Comparison of ENCODE assay signal across 1 cellular context in the genomic region with DNA sequence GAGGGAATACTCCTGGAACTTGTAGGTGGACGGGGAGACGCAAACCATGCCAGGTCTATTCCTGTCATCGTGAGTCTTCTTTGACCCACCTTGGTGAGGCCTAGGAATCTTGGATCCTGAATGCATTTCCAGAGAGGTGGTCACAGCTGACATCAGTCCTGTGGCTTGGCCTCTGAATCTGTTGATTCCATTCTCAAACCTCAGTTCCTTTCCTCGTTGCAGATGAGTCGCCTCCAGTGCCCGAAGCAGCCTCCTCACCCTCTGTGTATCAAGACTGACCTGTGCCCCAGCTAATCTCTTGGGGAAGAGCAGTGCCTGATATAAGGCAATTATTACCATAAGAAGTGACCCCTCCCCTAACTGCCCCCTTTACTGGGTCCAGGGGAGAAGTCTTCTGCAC.
TF ChIP-seq lines count a peak whose summit lies in the region.

No MANE protein-coding gene starts in this region.

TF ChIP-seq in WTC11, 78 proteins besides CTCF, POLR2A, EP300 and RAD21 (continued from another document):
- TF ChIP-seq, protein P1, sequence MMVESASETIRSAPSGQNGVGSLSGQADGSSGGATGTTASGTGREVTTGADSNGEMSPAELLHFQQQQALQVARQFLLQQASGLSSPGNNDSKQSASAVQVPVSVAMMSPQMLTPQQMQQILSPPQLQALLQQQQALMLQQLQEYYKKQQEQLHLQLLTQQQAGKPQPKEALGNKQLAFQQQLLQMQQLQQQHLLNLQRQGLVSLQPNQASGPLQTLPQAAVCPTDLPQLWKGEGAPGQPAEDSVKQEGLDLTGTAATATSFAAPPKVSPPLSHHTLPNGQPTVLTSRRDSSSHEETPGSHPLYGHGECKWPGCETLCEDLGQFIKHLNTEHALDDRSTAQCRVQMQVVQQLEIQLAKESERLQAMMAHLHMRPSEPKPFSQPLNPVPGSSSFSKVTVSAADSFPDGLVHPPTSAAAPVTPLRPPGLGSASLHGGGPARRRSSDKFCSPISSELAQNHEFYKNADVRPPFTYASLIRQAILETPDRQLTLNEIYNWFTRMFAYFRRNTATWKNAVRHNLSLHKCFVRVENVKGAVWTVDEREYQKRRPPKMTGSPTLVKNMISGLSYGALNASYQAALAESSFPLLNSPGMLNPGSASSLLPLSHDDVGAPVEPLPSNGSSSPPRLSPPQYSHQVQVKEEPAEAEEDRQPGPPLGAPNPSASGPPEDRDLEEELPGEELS (CRISPR knock-in tag; IDR thresholded peaks at IDR 0.05), result no peak
- TF ChIP-seq AFF4 (CRISPR knock-in tag; IDR thresholded peaks at IDR 0.05; ENCODE audit: borderline replicate concordance), result no peak
- no peak for TF ChIP-seq ETV6 (CRISPR knock-in tag; IDR thresholded peaks at IDR 0.05)
- TF ChIP-seq FOXP1 (CRISPR knock-in tag; IDR thresholded peaks at IDR 0.05; ENCODE audit: borderline replicate concordance), result no peak
- TF ChIP-seq, protein P2, sequence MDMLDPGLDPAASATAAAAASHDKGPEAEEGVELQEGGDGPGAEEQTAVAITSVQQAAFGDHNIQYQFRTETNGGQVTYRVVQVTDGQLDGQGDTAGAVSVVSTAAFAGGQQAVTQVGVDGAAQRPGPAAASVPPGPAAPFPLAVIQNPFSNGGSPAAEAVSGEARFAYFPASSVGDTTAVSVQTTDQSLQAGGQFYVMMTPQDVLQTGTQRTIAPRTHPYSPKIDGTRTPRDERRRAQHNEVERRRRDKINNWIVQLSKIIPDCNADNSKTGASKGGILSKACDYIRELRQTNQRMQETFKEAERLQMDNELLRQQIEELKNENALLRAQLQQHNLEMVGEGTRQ (CRISPR knock-in tag; IDR thresholded peaks at IDR 0.05), result no peak
